14 cellular contexts compared by ENCODE assay signal in the genomic region with DNA sequence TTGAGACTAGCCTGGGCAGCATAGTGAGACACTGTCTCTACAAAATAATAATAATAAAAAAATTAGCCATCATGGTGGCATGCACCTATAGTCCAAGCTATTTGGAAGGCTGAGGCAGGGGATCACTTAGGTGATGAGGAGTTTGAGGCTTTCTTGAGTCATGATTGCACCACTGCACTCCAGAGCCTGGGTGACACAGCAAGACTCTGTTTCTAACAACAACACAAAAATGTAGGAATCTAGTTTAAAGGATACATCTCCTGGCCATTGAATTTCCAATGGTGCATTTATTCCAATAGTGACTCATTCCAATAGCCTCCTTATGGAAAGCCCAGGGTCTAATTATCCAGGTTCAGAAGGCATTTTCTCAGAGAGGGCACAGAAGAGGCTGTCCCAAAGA. TPM values are rescaled to one million over a fixed set of nuclear protein-coding genes. Genes with fewer than 3 reads are reported as not detected.
DNase-seq lines count a peak whose midpoint lies in the region; ATAC-seq, FAIRE-seq and TF ChIP-seq lines count a peak whose summit lies in the region.
"Had no signal": no experiment of that assay in that cellular context is flagged by ENCODE, and none has a peak within 500 bp of the region (broad histone marks: within the 10 kb centered on the region; RNA-seq: fewer than 3 reads in every experiment).

No MANE protein-coding gene starts in this region.

- H2BK5ac ChIP-seq in H1 (ENCODE audit: low read depth, low read length) = no peak overlapping the region

- dilution Hi-C loops in mammary epithelial cell (cut with HindIII; ENCODE audit: low sequenced_read_pairs) = no loop called here

- H2AFZ ChIP-seq in mammary epithelial cell (ENCODE audit: low read depth, low read length) = no peak overlapping the region
- no peak overlapping the region for H2AFZ ChIP-seq in H1 (ENCODE audit: low read length)

- peaks cover 6% of the 10 kb centered on the region for H3K4me1 ChIP-seq in mammary epithelial cell (ENCODE audit: insufficient read depth, low read length)
- H3K4me1 ChIP-seq in H1 (replicated peaks in 1 of 4; ENCODE audit: control insufficient read depth in 3 of 4, insufficient read depth in 4 of 4, low read length in 3 of 4) = no peaks in the 10 kb centered on the region; a peak in 1 of 7 replicates
- H3K4me1 ChIP-seq: BLaER1 had no signal

- H3K27ac ChIP-seq in mammary epithelial cell (ENCODE audit: insufficient read depth, low read depth, low read length) (no peak overlapping the region), H1 (ENCODE audit: low read depth, low read length) (no peak overlapping the region)
- H3K27ac ChIP-seq: 22Rv1, BLaER1 had no signal

- H3K56ac ChIP-seq in H1 (replicated peaks; ENCODE audit: insufficient read length, low read depth, low read length) = no peak overlapping the region

- H3K9me3 ChIP-seq in mammary epithelial cell (replicated peaks; ENCODE audit: insufficient read depth, low read length) = peaks cover 3% of the 10 kb centered on the region
- H3K9me3 ChIP-seq in H1 (ENCODE audit: insufficient read depth in 2 of 2, low read depth in 1 of 2, low read length in 1 of 2) = peaks cover 13 to 15% of the 10 kb centered on the region in 2 experiments; a peak in 3 of 4 replicates
- H3K9me3 ChIP-seq: Caco-2 had no signal

- in situ Hi-C loops in mammary epithelial cell (cut with MboI; ENCODE audit: low sequenced_read_pairs in 2 of 2) = no loop called here

- H3K36me3 Mint-ChIP-seq in MCF 10A (ENCODE audit: insufficient read depth, unreplicated experiment) = no peaks in the 10 kb centered on the region

- H3K4me3 ChIP-seq in mammary epithelial cell (replicated peaks in 1 of 3; ENCODE audit: insufficient read depth in 1 of 3, low read depth in 2 of 3, low read length in 3 of 3) = no peak overlapping the region
- H3K4me3 ChIP-seq in H1 (ENCODE audit: extremely low read depth in 1 of 4, insufficient read depth in 2 of 4, low read depth in 3 of 4, low read length in 4 of 4) = no peak overlapping the region
- no peak overlapping the region for H3K4me3 ChIP-seq in foreskin fibroblast (ENCODE audit: low read depth in 1 of 2, low read length in 2 of 2)
- H3K4me3 ChIP-seq: BLaER1 had no signal

- BruUV-seq in mammary epithelial cell (replicated peaks; lab: Mats Ljungman, UMichigan) = no TSS peak
- BruUV-seq in MCF 10A (replicated peaks; lab: Mats Ljungman, UMichigan) = no TSS peak

- FAIRE-seq in H1 (lab: Jason Lieb, UNC) = no peak

- ATAC-seq in HG02870 (IDR thresholded peaks at IDR 0.05; ENCODE audit: unreplicated experiment) = no peak

- H2BK20ac ChIP-seq in H1 (ENCODE audit: low read length) = 0 out of 2 replicates have a peak overlapping the region, but pooled peaks have one; percentile 37

- TF ChIP-seq POLR2A in H1 (IDR thresholded peaks at IDR 0.05; ENCODE audit: control extremely low read depth in 1 of 2, low read depth in 2 of 2, low read length in 2 of 2) = no peak

- DNase-seq in mammary epithelial cell (peak; percentile 24), MCF 10A (ENCODE audit: unreplicated experiment) (no peak), H1 (ENCODE audit: low read depth in 1 of 2, low spot score in 2 of 2) (peak in 1 of 2 experiments; percentile 1), foreskin fibroblast (peak; percentile 2 to 16), renal cortical epithelial cell (ENCODE audit: low read depth) (peak; percentile 32), HEK293T (ENCODE audit: extremely low spot score) (no peak), NCI-H2171 (lab: John Stamatoyannopoulos, UW) (no peak)
- DNase-seq: AML-193; Caco-2; CD8-positive, alpha-beta memory T cell; DMS53 had no signal

- H3K79me2 ChIP-seq in mammary epithelial cell (ENCODE audit: insufficient read depth, low read length) (no peaks in the 10 kb centered on the region), H1 (ENCODE audit: control insufficient read depth in 1 of 2, insufficient read depth in 2 of 2, low read length in 2 of 2) (no peaks in the 10 kb centered on the region)

- H3K4ac ChIP-seq in H1 (replicated peaks; ENCODE audit: insufficient read length, low read depth, low read length) = no peak overlapping the region

- no peak for TF ChIP-seq EP300 in H1 (IDR thresholded peaks at IDR 0.05; ENCODE audit: borderline replicate concordance in 1 of 2, low read depth in 2 of 2, low read length in 2 of 2)

- no peak overlapping the region for H2AK5ac ChIP-seq in H1 (ENCODE audit: low read depth, low read length)

- H3K18ac ChIP-seq in H1 (ENCODE audit: extremely low read depth, low read length) = no peak overlapping the region

- H2BK15ac ChIP-seq in H1 (ENCODE audit: low read length) = no peak overlapping the region

- H3K27me3 ChIP-seq in mammary epithelial cell (ENCODE audit: insufficient read depth, low read length) (no peaks in the 10 kb centered on the region), H1 (replicated peaks in 1 of 4; ENCODE audit: control insufficient read depth in 3 of 4, extremely low read depth in 1 of 4, insufficient read depth in 3 of 4, low read length in 3 of 4) (no peaks in the 10 kb centered on the region)
- H3K27me3 ChIP-seq: BLaER1 had no signal

- H3K79me1 ChIP-seq in H1 (ENCODE audit: low read depth, low read length) = no peaks in the 10 kb centered on the region

- CTCF ChIA-PET in mammary epithelial cell (lab: Charles Lee; ENCODE audit: low non-redundant PET) = no interaction called here
- CTCF ChIA-PET in MCF 10A (lab: Yijun Ruan, JAX) = interaction anchor here (0.7 kb wide), 1 partner anchor 941 kb away, joined by 3 read pairs; no protein-coding TSS in a partner anchor
- CTCF ChIA-PET in H1 (lab: Charles Lee; ENCODE audit: partially characterized antibody) = no interaction called here
- CTCF ChIA-PET in HEK293T (lab: Yijun Ruan, JAX) = no interaction called here

- H2BK12ac ChIP-seq in H1 (ENCODE audit: low read depth, low read length) = no peak overlapping the region

- no peak overlapping the region for H3K23ac ChIP-seq in H1 (ENCODE audit: insufficient read length)

- H4K8ac ChIP-seq in H1 (ENCODE audit: extremely low read depth, insufficient read depth, low read length) = no peak overlapping the region

- H3K27ac Mint-ChIP-seq in MCF 10A (ENCODE audit: low read depth, unreplicated experiment) = no peak overlapping the region
- H3K27ac Mint-ChIP-seq: CD8-positive, alpha-beta memory T cell had no signal

- no peak for TF ChIP-seq RAD21 in H1 (IDR thresholded peaks at IDR 0.05 in 1 of 2, conservative IDR thresholded peaks at IDR 0.05 in 1 of 2; ENCODE audit: low read depth in 2 of 2, low read length in 2 of 2)

- H2BK120ac ChIP-seq in H1 (replicated peaks; ENCODE audit: low read depth, low read length) = no peak overlapping the region

- H3K14ac ChIP-seq in H1 (ENCODE audit: insufficient read length) = no peak overlapping the region

- H3K9me3 Mint-ChIP-seq in MCF 10A (ENCODE audit: unreplicated experiment) = no peaks in the 10 kb centered on the region

- no peaks in the 10 kb centered on the region for H3K27me3 Mint-ChIP-seq in MCF 10A (ENCODE audit: insufficient read depth, unreplicated experiment)

- H3K36me3 ChIP-seq in mammary epithelial cell (ENCODE audit: insufficient read depth, low read length) = no peaks in the 10 kb centered on the region
- H3K36me3 ChIP-seq in H1 (ENCODE audit: control insufficient read depth in 2 of 4, insufficient read depth in 4 of 4, low read length in 3 of 4) = no peaks in the 10 kb centered on the region; a peak in 1 of 8 replicates
- H3K36me3 ChIP-seq: BLaER1 had no signal

- H3K4me1 Mint-ChIP-seq in MCF 10A (ENCODE audit: insufficient read depth, unreplicated experiment) = peaks cover 7% of the 10 kb centered on the region
- H3K4me1 Mint-ChIP-seq: CD8-positive, alpha-beta memory T cell had no signal

- H3K4me2 ChIP-seq in mammary epithelial cell (ENCODE audit: insufficient read depth, low read depth, low read length) (no peak overlapping the region), H1 (ENCODE audit: insufficient read depth in 1 of 2, low read depth in 2 of 2, low read length in 2 of 2) (no peak overlapping the region)
- H3K4me2 ChIP-seq: BLaER1 had no signal

- H3K23me2 ChIP-seq in H1 (ENCODE audit: low read depth, low read length) = no peaks in the 10 kb centered on the region

- H3K4me3 Mint-ChIP-seq in MCF 10A (ENCODE audit: unreplicated experiment) = no peak overlapping the region
- H3K4me3 Mint-ChIP-seq: CD8-positive, alpha-beta memory T cell had no signal

- no peak overlapping the region for H4K91ac ChIP-seq in H1 (replicated peaks; ENCODE audit: insufficient read length, low read length)

- POLR2A ChIA-PET in MCF 10A (lab: Yijun Ruan, JAX) (no interaction called here), H1 (lab: Charles Lee; ENCODE audit: partially characterized antibody) (no interaction called here), HEK293T (lab: Yijun Ruan, JAX) (no interaction called here)

- TF ChIP-seq CTCF in mammary epithelial cell (conservative IDR thresholded peaks at IDR 0.05 in 1 of 2, IDR thresholded peaks at IDR 0.05 in 1 of 2; ENCODE audit: extremely low read depth in 1 of 2, insufficient read depth in 1 of 2, low read depth in 1 of 2, low read length in 2 of 2) = no peak
- no peak for TF ChIP-seq CTCF in MCF 10A (IDR thresholded peaks at IDR 0.05; ENCODE audit: unreplicated experiment)
- TF ChIP-seq CTCF in H1 (IDR thresholded peaks at IDR 0.05; ENCODE audit: control extremely low read depth in 1 of 3, insufficient read depth in 1 of 3, low read depth in 1 of 3, low read length in 3 of 3) = no peak
- TF ChIP-seq CTCF in foreskin fibroblast (IDR thresholded peaks at IDR 0.05; ENCODE audit: low read depth, low read length) = no peak

- intact Hi-C loops in mammary epithelial cell (cut with micrococcal nuclease) (no loop called here), MCF 10A (cut with micrococcal nuclease) (no loop called here)

- H4K5ac ChIP-seq in H1 (ENCODE audit: insufficient read length, low read depth, low read length) = no peak overlapping the region

- H4K20me1 ChIP-seq in mammary epithelial cell (ENCODE audit: insufficient read depth, low read length) = no peaks in the 10 kb centered on the region
- no peaks in the 10 kb centered on the region for H4K20me1 ChIP-seq in H1 (replicated peaks in 1 of 2; ENCODE audit: control insufficient read depth in 1 of 2, insufficient read depth in 2 of 2, low read length in 2 of 2)
- H4K20me1 ChIP-seq: BLaER1 had no signal

- H3K9ac ChIP-seq in mammary epithelial cell (ENCODE audit: insufficient read depth, low read length) (no peak overlapping the region), H1 (replicated peaks in 1 of 4; ENCODE audit: extremely low read depth in 1 of 4, low read depth in 3 of 4, low read length in 3 of 4) (no peak overlapping the region)
- H3K9ac ChIP-seq: BLaER1 had no signal

RNA-seq across cellular contexts. Expression of a gene that starts 21.9 kb away (rescaled TPM):
- total RNA-seq in mammary epithelial cell (10 to 100 TPM in 1 of 2 donors, 1 to 10 TPM in 1; 7.6 to 10.2 TPM), MCF 10A (2022) (1.7 and 2.4 TPM in 2 replicates), renal cortical epithelial cell (25.6 and 27.4 TPM in 2 replicates)
- polyA plus RNA-seq in mammary epithelial cell (7.0 TPM), H1 (2011; rRNA removed) (3.2 and 3.7 TPM in 2 replicates)
- polyA minus RNA-seq in mammary epithelial cell = 1.9 TPM
- total RNA-seq in H1 (2021; fragmentation: NEBNext Ultra II Directional; extraction: Animal tissue kit (Norgen Biotek cat#: 25700)) = 3.8 and 4.4 TPM in 2 replicates
- 3.8 TPM for polyA plus RNA-seq in H1 (2011; cell fraction: cytosol; rRNA removed)
- polyA plus RNA-seq in H1 (2011; cell fraction: nucleus; rRNA removed) = 6.5 TPM
- 3.4 to 5.2 TPM (median 4.3 TPM) in 4 replicates for polyA plus RNA-seq in H1 (2012, experiment 1 of 2)
- 0.33 TPM for polyA plus RNA-seq in H1 (2012, experiment 2 of 2)
- polyA plus RNA-seq in H1 (2013, experiment 1 of 2) = 2.9 TPM
- polyA plus RNA-seq in H1 (2013, experiment 2 of 2) = 2.2 TPM
- polyA minus RNA-seq in H1 (2011; rRNA and poly(A)+ RNA removed) = 20.2 and 28.7 TPM in 2 replicates
- 2.3 TPM for polyA minus RNA-seq in H1 (2011; cell fraction: cytosol; rRNA and poly(A)+ RNA removed)
- 10.7 TPM for polyA minus RNA-seq in H1 (2011; cell fraction: nucleus; rRNA and poly(A)+ RNA removed)

Comparison
In these comparisons a context has a peak if more than half of its experiments do, and no peak if none do; other contexts are left out.
1. DNase-seq: peak in mammary epithelial cell (single experiment), foreskin fibroblast (2 of 2) and renal cortical epithelial cell (single experiment); none in MCF 10A (single experiment), HEK293T (single experiment) and NCI-H2171 (single experiment).